In the genomic region with DNA sequence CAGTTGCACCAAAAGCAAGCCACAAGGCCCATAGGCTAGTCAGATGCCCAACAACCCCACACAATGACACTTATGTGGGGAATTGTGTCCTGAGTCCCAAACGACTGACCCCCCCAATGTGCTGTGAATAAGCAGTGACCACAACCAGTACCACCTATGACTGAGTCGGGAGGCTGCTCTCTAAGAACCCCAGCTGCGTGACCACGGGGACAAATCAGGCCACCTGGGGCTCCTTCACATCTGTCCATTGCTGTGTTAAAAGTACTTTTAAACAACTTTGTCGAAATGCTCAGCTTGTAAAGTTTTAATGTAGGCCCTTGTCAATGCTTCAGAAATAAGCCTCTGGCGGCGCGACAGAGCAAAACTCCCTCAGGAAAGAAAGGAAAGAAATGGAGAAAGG, we compare ENCODE assay signal across 11 cellular contexts. TPM values are rescaled to one million over a fixed set of nuclear protein-coding genes. Genes with fewer than 3 reads are reported as not detected.
DNase-seq lines count a peak whose midpoint lies in the region; ATAC-seq and TF ChIP-seq lines count a peak whose summit lies in the region.
"Not testable (repeated sequence)": the region's sequence is repeated elsewhere in the genome, so short reads cannot be mapped to it uniquely, and the experiment has no call there.
"Had no signal": no experiment of that assay in that cellular context is flagged by ENCODE, and none has a peak within 500 bp of the region (broad histone marks: within the 10 kb centered on the region; RNA-seq: fewer than 3 reads in every experiment).

No MANE protein-coding gene starts in this region.

- not testable (repeated sequence) for H3K36me3 Mint-ChIP-seq in GM23338 (ENCODE audit: low read depth); WTC11; dendritic cell treated with granulocyte-macrophage colony-stimulating factor and Interleukin-4, amounts not matched to agents 40 ng/mL and 50 ng/mL, for 4 days (ENCODE audit: low read depth)

- POLR2A ChIA-PET in WTC11 (lab: Charles Lee), result not testable (repeated sequence)

- intact Hi-C loops in dendritic cell treated with granulocyte-macrophage colony-stimulating factor and Interleukin-4, amounts not matched to agents 40 ng/mL and 50 ng/mL, for 4 days (cut with micrococcal nuclease); upper lobe of right lung (cut with DNase I): not testable (repeated sequence)

- not testable (repeated sequence) for H3K4me3 ChIP-seq in BLaER1 treated with 17β-estradiol and CSF1 and Interleukin-3, amounts not matched to agents 10 nM and 100 nM; GM23338; upper lobe of right lung

- H3K4me1 Mint-ChIP-seq in GM23338; WTC11; dendritic cell treated with granulocyte-macrophage colony-stimulating factor and Interleukin-4, amounts not matched to agents 40 ng/mL and 50 ng/mL, for 4 days (ENCODE audit: low read depth): not testable (repeated sequence)

- not testable (repeated sequence) for H3K9me2 ChIP-seq in GM23338 (ENCODE audit: insufficient read depth)

- TF ChIP-seq CTCF in GM23338 (conservative IDR thresholded peaks at IDR 0.05; ENCODE audit: low read depth in 2 of 2); WTC11 (IDR thresholded peaks at IDR 0.05); upper lobe of right lung (IDR thresholded peaks at IDR 0.05): not testable (repeated sequence)

- not testable (repeated sequence) for DNase-seq in GM23338 (ENCODE audit: low spot score); WTC11 (ENCODE audit: low spot score)
- DNase-seq in RPMI8226 (peak; percentile 2), upper lobe of right lung (peak; percentile 31)

- H3K4me3 Mint-ChIP-seq in GM23338, WTC11: not testable (repeated sequence)
- peak overlapping the region; percentile 44 for H3K4me3 Mint-ChIP-seq in dendritic cell treated with granulocyte-macrophage colony-stimulating factor and Interleukin-4, amounts not matched to agents 40 ng/mL and 50 ng/mL, for 4 days

- H3K27me3 ChIP-seq in BLaER1 treated with 17β-estradiol and CSF1 and Interleukin-3, amounts not matched to agents 10 nM and 100 nM; GM23338 (ENCODE audit: insufficient read depth); upper lobe of right lung: not testable (repeated sequence)

- H3K36me3 ChIP-seq in BLaER1 treated with 17β-estradiol and CSF1 and Interleukin-3, amounts not matched to agents 10 nM and 100 nM; GM23338 (ENCODE audit: insufficient read depth); upper lobe of right lung: not testable (repeated sequence)

- CTCF ChIA-PET in WTC11 (lab: Charles Lee), result not testable (repeated sequence)

- H3K4me1 ChIP-seq in BLaER1 treated with 17β-estradiol and CSF1 and Interleukin-3, amounts not matched to agents 10 nM and 100 nM; GM23338 (ENCODE audit: insufficient read depth); upper lobe of right lung: not testable (repeated sequence)

- not testable (repeated sequence) for ATAC-seq in GM23338, WTC11, upper lobe of right lung

- not testable (repeated sequence) for H3F3A ChIP-seq in GM23338 (replicated peaks; ENCODE audit: low read depth)

- peak overlapping the region in 10 of 11 experiments; percentile 21 to 82 (median 37); a peak in 12 of 22 replicates for H3K4me2 ChIP-seq in BLaER1 treated with 17β-estradiol and CSF1 and Interleukin-3, amounts not matched to agents 10 nM and 100 nM
- H3K4me2 ChIP-seq in GM23338, result not testable (repeated sequence)

- 0 out of 2 replicates have a peak overlapping the region, but pooled peaks have one; percentile 28 for H2AFZ ChIP-seq in GM23338

- not testable (repeated sequence) for H3K9me3 ChIP-seq in BLaER1 treated with 17β-estradiol and CSF1 and Interleukin-3, amounts not matched to agents 10 nM and 100 nM (replicated peaks in 1 of 11); upper lobe of right lung

- H3K27me3 Mint-ChIP-seq in GM23338 (ENCODE audit: insufficient read depth, low read depth, poor library complexity); WTC11 (ENCODE audit: low read depth); dendritic cell treated with granulocyte-macrophage colony-stimulating factor and Interleukin-4, amounts not matched to agents 40 ng/mL and 50 ng/mL, for 4 days: not testable (repeated sequence)

- not testable (repeated sequence) for H3K9me3 Mint-ChIP-seq in GM23338; WTC11; dendritic cell treated with granulocyte-macrophage colony-stimulating factor and Interleukin-4, amounts not matched to agents 40 ng/mL and 50 ng/mL, for 4 days

- not testable (repeated sequence) for H3K27ac ChIP-seq in BLaER1 treated with 17β-estradiol and CSF1 and Interleukin-3, amounts not matched to agents 10 nM and 100 nM; GM23338 (ENCODE audit: low read depth); upper lobe of right lung

- H3K79me2 ChIP-seq in GM23338 (replicated peaks; ENCODE audit: insufficient read depth), result not testable (repeated sequence)

- H4K20me1 ChIP-seq in BLaER1 treated with 17β-estradiol and CSF1 and Interleukin-3, amounts not matched to agents 10 nM and 100 nM; GM23338 (replicated peaks; ENCODE audit: insufficient read depth): not testable (repeated sequence)

- H3K9ac ChIP-seq in BLaER1 treated with 17β-estradiol and CSF1 and Interleukin-3, amounts not matched to agents 10 nM and 100 nM, result 0 out of 22 replicates have a peak overlapping the region, but pooled peaks of 1 of the 11 experiments have one; percentile 38

- H3K27ac Mint-ChIP-seq in GM23338, WTC11: not testable (repeated sequence)
- H3K27ac Mint-ChIP-seq in dendritic cell treated with granulocyte-macrophage colony-stimulating factor and Interleukin-4, amounts not matched to agents 40 ng/mL and 50 ng/mL, for 4 days, result peak overlapping the region; percentile 77

TF ChIP-seq in WTC11, 78 proteins besides CTCF, POLR2A, EP300 and RAD21:
- TF ChIP-seq, protein P1, sequence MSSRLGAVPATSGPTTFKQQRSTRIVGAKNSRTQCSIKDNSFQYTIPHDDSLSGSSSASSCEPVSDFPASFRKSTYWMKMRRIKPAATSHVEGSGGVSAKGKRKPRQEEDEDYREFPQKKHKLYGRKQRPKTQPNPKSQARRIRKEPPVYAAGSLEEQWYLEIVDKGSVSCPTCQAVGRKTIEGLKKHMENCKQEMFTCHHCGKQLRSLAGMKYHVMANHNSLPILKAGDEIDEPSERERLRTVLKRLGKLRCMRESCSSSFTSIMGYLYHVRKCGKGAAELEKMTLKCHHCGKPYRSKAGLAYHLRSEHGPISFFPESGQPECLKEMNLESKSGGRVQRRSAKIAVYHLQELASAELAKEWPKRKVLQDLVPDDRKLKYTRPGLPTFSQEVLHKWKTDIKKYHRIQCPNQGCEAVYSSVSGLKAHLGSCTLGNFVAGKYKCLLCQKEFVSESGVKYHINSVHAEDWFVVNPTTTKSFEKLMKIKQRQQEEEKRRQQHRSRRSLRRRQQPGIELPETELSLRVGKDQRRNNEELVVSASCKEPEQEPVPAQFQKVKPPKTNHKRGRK (CRISPR knock-in tag; IDR thresholded peaks at IDR 0.05; ENCODE audit: borderline replicate concordance), result 0 out of 2 replicates have a peak, but pooled peaks have one; percentile 22
TF ChIP-seq in WTC11: peak in this region for 1; not testable (repeated sequence) for 77.

RNA-seq across cellular contexts. Expression of a gene that starts 0.7 kb away (rescaled TPM):
- total RNA-seq in GM23338 (2014; rRNA removed; shearing (Covaris generic)), result 0.12 and 0.52 TPM in 2 replicates
- polyA plus RNA-seq in GM23338 (2016; fragmentation: Nextera tagmentation; extraction: Ambion mirVana), result 0.45 and 1.0 TPM in 2 replicates
- 0.16 to 0.35 TPM (median 0.30 TPM) in 3 replicates for total RNA-seq in WTC11 (2021)
- not detected for total RNA-seq in upper lobe of right lung
- total RNA-seq: A673; Caco-2; Calu3; CD4-positive, alpha-beta T cell; CD8-positive, alpha-beta T cell had no signal

RNA-seq across cellular contexts. Expression of a gene that starts 18.1 kb away (rescaled TPM):
- total RNA-seq in GM23338 (2014; rRNA removed; shearing (Covaris generic)), result 3.7 TPM in 1 of 2 replicates, not detected in the other
- 0.19 and 0.81 TPM in 2 replicates for polyA plus RNA-seq in GM23338 (2016; fragmentation: Nextera tagmentation; extraction: Ambion mirVana)
- 0.32 to 1.3 TPM in 2 of 3 replicates, not detected in the other for total RNA-seq in WTC11 (2021)
- total RNA-seq in upper lobe of right lung, result 0.67 TPM
- total RNA-seq: A673; Caco-2; Calu3; CD4-positive, alpha-beta T cell; CD8-positive, alpha-beta T cell had no signal

RNA-seq across cellular contexts. Expression of a gene that starts 37.0 kb away (rescaled TPM):
- not detected in 2 replicates for total RNA-seq in GM23338 (2014; rRNA removed; shearing (Covaris generic))
- polyA plus RNA-seq in GM23338 (2016; fragmentation: Nextera tagmentation; extraction: Ambion mirVana), result 0.37 TPM in 1 of 2 replicates, not detected in the other
- total RNA-seq in WTC11 (2021) (0.20 to 0.37 TPM in 2 of 3 replicates, not detected in the other), upper lobe of right lung (not detected)
- total RNA-seq: A673; Caco-2; Calu3; CD4-positive, alpha-beta T cell; CD8-positive, alpha-beta T cell had no signal

RNA-seq across cellular contexts. Expression of a gene that starts 54.8 kb away (rescaled TPM):
- 13.1 and 16.9 TPM in 2 replicates for total RNA-seq in GM23338 (2014; rRNA removed; shearing (Covaris generic))
- polyA plus RNA-seq in GM23338 (2016; fragmentation: Nextera tagmentation; extraction: Ambion mirVana), result 9.7 and 9.9 TPM in 2 replicates
- total RNA-seq in WTC11 (2021) (13.8 to 21.9 TPM (median 17.4 TPM) in 3 replicates), upper lobe of right lung (1.5 TPM)
